Comparison of ENCODE assay signal across 1 cellular context in genomic region chr17:42313389-42313772, GRCh38.
TF ChIP-seq lines count a peak whose summit lies in the region.

No MANE protein-coding gene starts in this region.

TF ChIP-seq in WTC11, 78 proteins besides CTCF, POLR2A, EP300 and RAD21 (continued from another document):
- TF ChIP-seq PRDM15 (CRISPR knock-in tag; IDR thresholded peaks at IDR 0.05) (no peak), ZNF219 (CRISPR knock-in tag; IDR thresholded peaks at IDR 0.05; ENCODE audit: borderline replicate concordance) (no peak)
